29 cellular contexts compared by ENCODE assay signal in the genomic region with DNA sequence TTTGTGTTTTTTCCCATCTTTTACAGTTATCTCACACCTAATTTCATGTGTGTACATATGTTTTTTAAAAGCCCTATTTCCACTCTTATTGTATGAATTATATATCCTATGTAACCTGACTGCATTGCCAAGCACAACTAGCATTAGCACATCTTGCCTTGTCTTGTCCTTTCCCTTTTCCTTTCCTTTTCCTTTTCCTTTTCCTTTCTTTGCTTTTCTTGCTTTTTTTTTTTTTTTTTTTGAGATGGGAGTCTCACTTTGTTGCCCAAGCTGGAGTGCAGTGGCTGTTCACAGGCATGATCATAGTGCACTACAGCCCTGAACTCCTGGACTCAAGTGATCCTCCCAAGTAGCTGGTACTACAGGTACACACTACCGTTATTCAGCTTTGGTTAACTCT.
"Had no signal": no experiment of that assay in that cellular context is flagged by ENCODE, and none has a peak within 500 bp of the region (broad histone marks: within the 10 kb centered on the region; RNA-seq: fewer than 3 reads in every experiment).

No MANE protein-coding gene starts in this region.

- H3K36me3 Mint-ChIP-seq: neural progenitor cell, type B pancreatic cell had no signal

- H3K9me3 Mint-ChIP-seq: naive thymus-derived CD8-positive, alpha-beta T cell; natural killer cell treated with Interleukin-12 subunit alpha and Interleukin-12 subunit beta and Interleukin-15 and Interleukin-18, amount 100 ng/mL, for 72 hours; neural progenitor cell; stimulated activated memory B cell treated with anti-CD40 and anti-IgM and Interleukin-4, amounts not matched to agents 10 μg/mL and 1 μg/mL and 100 μg/mL, for 72 hours; stimulated activated naive CD8-positive, alpha-beta T cell treated with anti-CD3 and anti-CD28 coated beads, Interleukin-15, amount 100 ng/mL, for 72 hours; type B pancreatic cell had no signal

- H3K4me1 ChIP-seq: neural progenitor cell, parathyroid adenoma, psoas muscle, right lobe of liver, sigmoid colon, suprapubic skin, testis, tibial artery, upper lobe of right lung, uterus had no signal

- H3K9me3 ChIP-seq: ovary, psoas muscle, right lobe of liver, sigmoid colon, suprapubic skin, testis, tibial artery, transverse colon, upper lobe of right lung, uterus had no signal

- H3K4me1 Mint-ChIP-seq: naive thymus-derived CD8-positive, alpha-beta T cell; neural progenitor cell; stimulated activated memory B cell treated with anti-CD40 and anti-IgM and Interleukin-4, amounts not matched to agents 10 μg/mL and 1 μg/mL and 100 μg/mL, for 72 hours; stimulated activated naive CD8-positive, alpha-beta T cell treated with anti-CD3 and anti-CD28 coated beads, Interleukin-15, amount 100 ng/mL, for 72 hours had no signal

- DNase-seq: naive thymus-derived CD8-positive, alpha-beta T cell; occipital lobe; ovary; posterior cingulate gyrus; psoas muscle; right cardiac atrium; right lobe of liver; sigmoid colon; stimulated activated CD4-positive, alpha-beta T cell treated with anti-CD3 and anti-CD28 coated beads, Interleukin-12 subunit alpha, Interleukin-12 subunit beta, amount 100 ng/mL, for 4 hours; stimulated activated CD4-positive, alpha-beta T cell treated with anti-CD3 and anti-CD28 coated beads, Interleukin-1b, Interleukin-23, amount 100 ng/mL, for 48 hours; stimulated activated CD4-positive, alpha-beta T cell treated with anti-CD3 and anti-CD28 coated beads, Interleukin-4, amount 100 ng/mL, for 1 hour; stimulated activated CD4-positive, alpha-beta T cell treated with anti-CD3 and anti-CD28 coated beads, Interleukin-4, amount 100 ng/mL, for 4 hours; stimulated activated CD8-positive, alpha-beta memory T cell treated with anti-CD3 and anti-CD28 coated beads, Interleukin-4, amount 100 ng/mL, for 48 hours; stimulated activated naive CD4-positive, alpha-beta T cell; stimulated activated naive CD8-positive, alpha-beta T cell treated with anti-CD3 and anti-CD28 coated beads, Interleukin-15, amount 100 ng/mL, for 72 hours; stimulated activated naive CD8-positive, alpha-beta T cell treated with anti-CD3 and anti-CD28 coated beads, Interleukin-15, Interleukin-2, amounts not matched to agents 100 U/mL and 50 U/mL, for 24 hours; substantia nigra; testis; tibial artery; transverse colon; upper lobe of right lung; uterus had no signal

- H3K36me3 ChIP-seq: neural progenitor cell, ovary, right lobe of liver, suprapubic skin, tibial artery, transverse colon, upper lobe of right lung, uterus had no signal

- H3K27me3 Mint-ChIP-seq: naive thymus-derived CD8-positive, alpha-beta T cell; natural killer cell treated with Interleukin-12 subunit alpha and Interleukin-12 subunit beta and Interleukin-15 and Interleukin-18, amount 100 ng/mL, for 72 hours; stimulated activated memory B cell treated with anti-CD40 and anti-IgM and Interleukin-4, amounts not matched to agents 10 μg/mL and 1 μg/mL and 100 μg/mL, for 72 hours; stimulated activated naive CD8-positive, alpha-beta T cell treated with anti-CD3 and anti-CD28 coated beads, Interleukin-15, amount 100 ng/mL, for 72 hours had no signal

- H3K27me3 ChIP-seq: neural progenitor cell, ovary, right lobe of liver, sigmoid colon, suprapubic skin, testis, tibial artery, transverse colon, upper lobe of right lung, uterus had no signal

- H3K27ac Mint-ChIP-seq: natural killer cell treated with Interleukin-12 subunit alpha and Interleukin-12 subunit beta and Interleukin-15 and Interleukin-18, amount 100 ng/mL, for 72 hours; neural progenitor cell; progenitor cell of endocrine pancreas; stimulated activated memory B cell treated with anti-CD40 and anti-IgM and Interleukin-4, amounts not matched to agents 10 μg/mL and 1 μg/mL and 100 μg/mL, for 72 hours; type B pancreatic cell had no signal

- H3K4me3 Mint-ChIP-seq: naive thymus-derived CD8-positive, alpha-beta T cell; natural killer cell treated with Interleukin-12 subunit alpha and Interleukin-12 subunit beta and Interleukin-15 and Interleukin-18, amount 100 ng/mL, for 72 hours; neural progenitor cell; stimulated activated memory B cell treated with anti-CD40 and anti-IgM and Interleukin-4, amounts not matched to agents 10 μg/mL and 1 μg/mL and 100 μg/mL, for 72 hours; stimulated activated naive CD8-positive, alpha-beta T cell treated with anti-CD3 and anti-CD28 coated beads, Interleukin-15, amount 100 ng/mL, for 72 hours; type B pancreatic cell had no signal

- H3K4me3 ChIP-seq: neural progenitor cell, ovary, psoas muscle, right lobe of liver, sigmoid colon, suprapubic skin, testis, tibial artery, transverse colon, upper lobe of right lung, uterus had no signal

- H3K27ac ChIP-seq: neural progenitor cell, ovary, parathyroid adenoma, psoas muscle, right lobe of liver, sigmoid colon, suprapubic skin, testis, tibial artery, transverse colon, upper lobe of right lung, uterus had no signal

- ATAC-seq: naive thymus-derived CD8-positive, alpha-beta T cell; natural killer cell treated with Interleukin-12 subunit alpha and Interleukin-12 subunit beta and Interleukin-15 and Interleukin-18, amount 100 ng/mL, for 72 hours; psoas muscle; right cardiac atrium; right lobe of liver; stimulated activated memory B cell treated with anti-CD40 and anti-IgM and Interleukin-4, amounts not matched to agents 10 μg/mL and 1 μg/mL and 100 μg/mL, for 72 hours; stimulated activated naive CD8-positive, alpha-beta T cell treated with anti-CD3 and anti-CD28 coated beads, Interleukin-15, amount 100 ng/mL, for 72 hours; upper lobe of right lung had no signal
